7 cellular contexts compared by ENCODE assay signal in the genomic region with DNA sequence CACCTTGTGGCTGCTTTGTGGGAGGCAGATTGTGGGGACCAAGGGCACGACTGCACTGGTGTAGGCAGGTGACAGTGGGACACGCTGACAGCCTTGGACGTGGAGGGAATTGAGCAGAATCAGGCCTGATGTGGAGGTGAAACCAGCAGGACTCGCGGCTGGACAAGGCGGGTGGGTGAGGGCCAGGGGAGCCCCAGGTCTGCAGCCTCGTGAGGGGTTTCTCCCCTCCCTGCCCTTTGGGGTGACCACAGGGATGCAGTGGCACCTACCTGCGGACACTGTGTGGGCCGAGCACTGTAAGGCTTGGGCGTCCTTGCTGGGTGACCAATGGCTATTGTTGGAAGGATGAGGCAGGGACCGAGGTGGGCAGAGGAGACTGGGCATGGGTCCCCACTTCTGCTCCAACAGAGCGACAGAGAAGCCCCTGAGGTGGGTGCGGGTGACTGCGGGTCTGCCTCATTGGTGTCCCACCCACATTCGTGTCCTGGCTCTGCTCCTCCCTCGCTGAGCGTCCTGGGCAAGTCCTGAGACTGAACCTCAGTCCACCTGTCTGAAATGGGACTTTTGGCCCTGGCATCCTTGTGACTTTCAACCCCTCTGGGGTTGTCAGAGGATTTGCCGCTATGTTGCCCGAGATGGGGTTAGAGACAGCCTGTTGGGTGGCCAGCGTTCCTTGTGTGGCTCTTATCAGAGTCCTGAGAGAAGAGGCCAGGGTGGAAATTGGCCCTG. TPM values are rescaled to one million over a fixed set of nuclear protein-coding genes. Genes with fewer than 3 reads are reported as not detected.
DNase-seq lines count a peak whose midpoint lies in the region; ATAC-seq and TF ChIP-seq lines count a peak whose summit lies in the region.

No MANE protein-coding gene starts in this region.

- no peak overlapping the region for H3K4me3 Mint-ChIP-seq in activated CD8-positive, alpha-beta T cell treated with anti-CD3 and anti-CD28 coated beads for 36 hours

- no peaks in the 10 kb centered on the region for H3K27me3 ChIP-seq in DND-41 (ENCODE audit: insufficient read depth, low read length, poor library complexity)
- no peaks in the 10 kb centered on the region for H3K27me3 ChIP-seq in layer of hippocampus (ENCODE audit: control insufficient read depth, insufficient read depth, low read length)
- H3K27me3 ChIP-seq in spleen (replicated peaks in 1 of 7) = no peaks in the 10 kb centered on the region

- H3K4me1 ChIP-seq in DND-41 (ENCODE audit: insufficient read depth, low read length) = no peaks in the 10 kb centered on the region
- peaks cover 47 to 100% (median 94%) of the 10 kb centered on the region in 6 donors for H3K4me1 ChIP-seq in spleen

- H3K27ac ChIP-seq in DND-41 (ENCODE audit: low read length) = peak overlapping the region; percentile 44; the same call in 1 of the 2 replicates
- H3K27ac ChIP-seq in layer of hippocampus (ENCODE audit: low read depth, low read length) = peak overlapping the region; percentile 87
- peak overlapping the region; percentile 35 to 92 (median 66) for H3K27ac ChIP-seq in spleen

- in situ Hi-C loops in GM13976 (cut with MboI; ENCODE audit: low sequenced_read_pairs, unreplicated experiment) = no loop called here

- peaks cover 4% of the 10 kb centered on the region for H3K36me3 Mint-ChIP-seq in activated CD8-positive, alpha-beta T cell treated with anti-CD3 and anti-CD28 coated beads for 36 hours (ENCODE audit: low read depth)

- H3K4me2 ChIP-seq in DND-41 (ENCODE audit: insufficient read depth, low read length) = no peak overlapping the region

- H3K4me3 ChIP-seq in DND-41 (ENCODE audit: low read depth in 1 of 2, low read length in 2 of 2) (no peak overlapping the region), spleen (no peak overlapping the region)

- peak overlapping the region; percentile 81 for H3K27ac Mint-ChIP-seq in activated CD8-positive, alpha-beta T cell treated with anti-CD3 and anti-CD28 coated beads for 36 hours

- no peak overlapping the region for H2AFZ ChIP-seq in DND-41 (ENCODE audit: low read depth, low read length)

- intact Hi-C loops in activated CD8-positive, alpha-beta T cell treated with anti-CD3 and anti-CD28 coated beads for 36 hours (cut with micrococcal nuclease) = no loop called here
- intact Hi-C loops in spleen (cut with DNase I; ENCODE audit: low total_unique reads) = no loop called here

- no peaks in the 10 kb centered on the region for H3K27me3 Mint-ChIP-seq in activated CD8-positive, alpha-beta T cell treated with anti-CD3 and anti-CD28 coated beads for 36 hours

- no peak for ATAC-seq in DND-41 (ENCODE audit: insufficient read depth, low read depth)
- no peak for ATAC-seq in activated CD8-positive, alpha-beta T cell treated with anti-CD3 and anti-CD28 coated beads for 36 hours

- TF ChIP-seq CTCF in DND-41 (IDR thresholded peaks at IDR 0.05; ENCODE audit: borderline replicate concordance, extremely low read depth, low read length, poor library complexity, severe bottlenecking) = no peak
- no peak for TF ChIP-seq CTCF in activated CD8-positive, alpha-beta T cell treated with anti-CD3 and anti-CD28 coated beads for 36 hours (IDR thresholded peaks at IDR 0.05)
- TF ChIP-seq CTCF in spleen (IDR thresholded peaks at IDR 0.05 in 8 of 11, conservative IDR thresholded peaks at IDR 0.05 in 3 of 11) = no peak
- TF ChIP-seq CTCF in GM13976 (IDR thresholded peaks at IDR 0.05; ENCODE audit: borderline replicate concordance, control extremely low read depth, extremely low read depth, insufficient read depth, missing control alignments) = no peak

- TF ChIP-seq POLR2A in spleen (IDR thresholded peaks at IDR 0.05) = no peak

- POLR2A ChIA-PET in activated CD8-positive, alpha-beta T cell treated with anti-CD3 and anti-CD28 coated beads for 36 hours (lab: Charles Lee) = no interaction called here

- H3K36me3 ChIP-seq in DND-41 (ENCODE audit: insufficient read depth, low read length) (peaks cover 10% of the 10 kb centered on the region; the same call in 1 of the 2 replicates), spleen (no peaks in the 10 kb centered on the region)

- H4K20me1 ChIP-seq in DND-41 (ENCODE audit: insufficient read depth, low read length) = peaks cover 86% of the 10 kb centered on the region

- DNase-seq in DND-41 = no peak
- no peak for DNase-seq in activated CD8-positive, alpha-beta T cell treated with anti-CD3 and anti-CD28 coated beads for 36 hours
- no peak for DNase-seq in spleen
- DNase-seq in NCI-H774 (lab: John Stamatoyannopoulos, UW) = no peak
- DNase-seq in cerebellum (ENCODE audit: low spot score) = no peak
- DNase-seq in GM13976 (ENCODE audit: low spot score) = no peak

- H3K9ac ChIP-seq in DND-41 (ENCODE audit: low read depth, low read length) = no peak overlapping the region

- CTCF ChIA-PET in activated CD8-positive, alpha-beta T cell treated with anti-CD3 and anti-CD28 coated beads for 36 hours (lab: Charles Lee) = interaction anchor here (1.0 kb wide), 1 partner anchor 167 kb away, joined by 3 read pairs; no protein-coding TSS in a partner anchor

- no peaks in the 10 kb centered on the region for H3K9me3 Mint-ChIP-seq in activated CD8-positive, alpha-beta T cell treated with anti-CD3 and anti-CD28 coated beads for 36 hours

- H3K9me3 ChIP-seq in DND-41 (ENCODE audit: insufficient read depth, low read length, severe bottlenecking) = no peaks in the 10 kb centered on the region
- no peaks in the 10 kb centered on the region for H3K9me3 ChIP-seq in spleen

- peaks cover 75% of the 10 kb centered on the region for H3K4me1 Mint-ChIP-seq in activated CD8-positive, alpha-beta T cell treated with anti-CD3 and anti-CD28 coated beads for 36 hours (ENCODE audit: low read depth)

- WGBS in spleen, 5 donors = 84 to 94% (median 91%) methylated on average over 19 to 20 of the region's 20 CpGs

- H3K79me2 ChIP-seq in DND-41 (ENCODE audit: insufficient read depth, low read length) = peaks cover 96% of the 10 kb centered on the region

RNA-seq across cellular contexts. Expression of gene DNM2, which starts 30.5 kb away (rescaled TPM):
- total RNA-seq in activated CD8-positive, alpha-beta T cell treated with anti-CD3 and anti-CD28 coated beads for 36 hours = 100 to 1,000 TPM; 151 to 153 TPM
- total RNA-seq in spleen (100 to 1,000 TPM; 175 to 298 (median 197) TPM), cerebellum (67.1 TPM)
- polyA plus RNA-seq in spleen = 100 to 1,000 TPM in 1 of 3 donors, 10 to 100 TPM in 2; 57.1 to 104 (median 89.0) TPM

RNA-seq across cellular contexts. Expression of gene QTRT1, which starts 47.1 kb away (rescaled TPM):
- total RNA-seq in activated CD8-positive, alpha-beta T cell treated with anti-CD3 and anti-CD28 coated beads for 36 hours = 10 to 100 TPM; 56.8 to 61.8 TPM
- total RNA-seq in spleen = 10 to 100 TPM; 20.6 to 49.4 (median 33.6) TPM
- polyA plus RNA-seq in spleen = 100 to 1,000 TPM in 2 of 3 donors, 10 to 100 TPM in 1; 65.3 to 114 (median 111) TPM
- total RNA-seq in cerebellum = 28.1 TPM
